1 cellular context compared by ENCODE assay signal in the genomic region with DNA sequence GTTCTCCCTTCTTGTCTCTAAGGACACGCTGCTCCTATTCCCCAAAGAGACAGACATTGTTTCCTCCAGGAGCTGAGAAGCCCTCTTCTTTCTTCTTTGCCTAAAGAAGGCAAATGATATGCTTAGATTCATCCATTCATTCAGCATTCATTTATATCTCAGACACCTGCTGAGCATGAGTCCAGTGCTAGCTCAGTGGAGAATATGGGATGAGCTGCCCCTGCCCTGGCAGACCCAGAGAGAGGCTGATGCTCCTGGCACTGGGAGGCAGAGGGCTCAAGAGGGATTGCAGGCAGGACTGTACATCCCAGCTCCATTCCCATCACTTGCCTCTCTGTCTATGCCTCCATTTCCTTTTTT.
TF ChIP-seq lines count a peak whose summit lies in the region.

No MANE protein-coding gene starts in this region.

TF ChIP-seq in H1, 55 proteins besides CTCF, POLR2A, EP300 and RAD21:
- TF ChIP-seq KDM1A (IDR thresholded peaks at IDR 0.05; ENCODE audit: borderline replicate concordance, low read length) (no peak), GTF2F1 (IDR thresholded peaks at IDR 0.05; ENCODE audit: borderline replicate concordance, low read depth, low read length) (no peak), POLR2AphosphoS5 (IDR thresholded peaks at IDR 0.05; ENCODE audit: low read depth, low read length) (no peak), SP4 (IDR thresholded peaks at IDR 0.05; ENCODE audit: low read length) (no peak), POU5F1 (IDR thresholded peaks at IDR 0.05; ENCODE audit: low read depth, low read length) (no peak), BRCA1 (IDR thresholded peaks at IDR 0.05; ENCODE audit: low read depth, low read length) (no peak), SIN3A (conservative IDR thresholded peaks at IDR 0.05 in 1 of 2, IDR thresholded peaks at IDR 0.05 in 1 of 2; ENCODE audit: low read depth in 1 of 2, low read length in 2 of 2) (no peak), CEBPB (IDR thresholded peaks at IDR 0.05; ENCODE audit: low read depth, low read length) (no peak), KDM4A (IDR thresholded peaks at IDR 0.05; ENCODE audit: low read depth, low read length, severe bottlenecking) (no peak), CREB1 (IDR thresholded peaks at IDR 0.05) (no peak), NANOG (IDR thresholded peaks at IDR 0.05; ENCODE audit: insufficient read depth, low read depth, low read length, poor library complexity, severe bottlenecking) (no peak), RBBP5 (IDR thresholded peaks at IDR 0.05; ENCODE audit: borderline replicate concordance, low read depth, low read length) (no peak), CTBP2 (IDR thresholded peaks at IDR 0.05; ENCODE audit: borderline replicate concordance, insufficient read depth, insufficient read length, low read length) (no peak), GABPA (IDR thresholded peaks at IDR 0.05; ENCODE audit: borderline replicate concordance, insufficient read depth, low read length) (no peak), PHF8 (conservative IDR thresholded peaks at IDR 0.05; ENCODE audit: low read depth, low read length) (no peak), RFX5 (IDR thresholded peaks at IDR 0.05; ENCODE audit: borderline replicate concordance, low read depth, low read length) (no peak)
- TF ChIP-seq, protein P1, sequence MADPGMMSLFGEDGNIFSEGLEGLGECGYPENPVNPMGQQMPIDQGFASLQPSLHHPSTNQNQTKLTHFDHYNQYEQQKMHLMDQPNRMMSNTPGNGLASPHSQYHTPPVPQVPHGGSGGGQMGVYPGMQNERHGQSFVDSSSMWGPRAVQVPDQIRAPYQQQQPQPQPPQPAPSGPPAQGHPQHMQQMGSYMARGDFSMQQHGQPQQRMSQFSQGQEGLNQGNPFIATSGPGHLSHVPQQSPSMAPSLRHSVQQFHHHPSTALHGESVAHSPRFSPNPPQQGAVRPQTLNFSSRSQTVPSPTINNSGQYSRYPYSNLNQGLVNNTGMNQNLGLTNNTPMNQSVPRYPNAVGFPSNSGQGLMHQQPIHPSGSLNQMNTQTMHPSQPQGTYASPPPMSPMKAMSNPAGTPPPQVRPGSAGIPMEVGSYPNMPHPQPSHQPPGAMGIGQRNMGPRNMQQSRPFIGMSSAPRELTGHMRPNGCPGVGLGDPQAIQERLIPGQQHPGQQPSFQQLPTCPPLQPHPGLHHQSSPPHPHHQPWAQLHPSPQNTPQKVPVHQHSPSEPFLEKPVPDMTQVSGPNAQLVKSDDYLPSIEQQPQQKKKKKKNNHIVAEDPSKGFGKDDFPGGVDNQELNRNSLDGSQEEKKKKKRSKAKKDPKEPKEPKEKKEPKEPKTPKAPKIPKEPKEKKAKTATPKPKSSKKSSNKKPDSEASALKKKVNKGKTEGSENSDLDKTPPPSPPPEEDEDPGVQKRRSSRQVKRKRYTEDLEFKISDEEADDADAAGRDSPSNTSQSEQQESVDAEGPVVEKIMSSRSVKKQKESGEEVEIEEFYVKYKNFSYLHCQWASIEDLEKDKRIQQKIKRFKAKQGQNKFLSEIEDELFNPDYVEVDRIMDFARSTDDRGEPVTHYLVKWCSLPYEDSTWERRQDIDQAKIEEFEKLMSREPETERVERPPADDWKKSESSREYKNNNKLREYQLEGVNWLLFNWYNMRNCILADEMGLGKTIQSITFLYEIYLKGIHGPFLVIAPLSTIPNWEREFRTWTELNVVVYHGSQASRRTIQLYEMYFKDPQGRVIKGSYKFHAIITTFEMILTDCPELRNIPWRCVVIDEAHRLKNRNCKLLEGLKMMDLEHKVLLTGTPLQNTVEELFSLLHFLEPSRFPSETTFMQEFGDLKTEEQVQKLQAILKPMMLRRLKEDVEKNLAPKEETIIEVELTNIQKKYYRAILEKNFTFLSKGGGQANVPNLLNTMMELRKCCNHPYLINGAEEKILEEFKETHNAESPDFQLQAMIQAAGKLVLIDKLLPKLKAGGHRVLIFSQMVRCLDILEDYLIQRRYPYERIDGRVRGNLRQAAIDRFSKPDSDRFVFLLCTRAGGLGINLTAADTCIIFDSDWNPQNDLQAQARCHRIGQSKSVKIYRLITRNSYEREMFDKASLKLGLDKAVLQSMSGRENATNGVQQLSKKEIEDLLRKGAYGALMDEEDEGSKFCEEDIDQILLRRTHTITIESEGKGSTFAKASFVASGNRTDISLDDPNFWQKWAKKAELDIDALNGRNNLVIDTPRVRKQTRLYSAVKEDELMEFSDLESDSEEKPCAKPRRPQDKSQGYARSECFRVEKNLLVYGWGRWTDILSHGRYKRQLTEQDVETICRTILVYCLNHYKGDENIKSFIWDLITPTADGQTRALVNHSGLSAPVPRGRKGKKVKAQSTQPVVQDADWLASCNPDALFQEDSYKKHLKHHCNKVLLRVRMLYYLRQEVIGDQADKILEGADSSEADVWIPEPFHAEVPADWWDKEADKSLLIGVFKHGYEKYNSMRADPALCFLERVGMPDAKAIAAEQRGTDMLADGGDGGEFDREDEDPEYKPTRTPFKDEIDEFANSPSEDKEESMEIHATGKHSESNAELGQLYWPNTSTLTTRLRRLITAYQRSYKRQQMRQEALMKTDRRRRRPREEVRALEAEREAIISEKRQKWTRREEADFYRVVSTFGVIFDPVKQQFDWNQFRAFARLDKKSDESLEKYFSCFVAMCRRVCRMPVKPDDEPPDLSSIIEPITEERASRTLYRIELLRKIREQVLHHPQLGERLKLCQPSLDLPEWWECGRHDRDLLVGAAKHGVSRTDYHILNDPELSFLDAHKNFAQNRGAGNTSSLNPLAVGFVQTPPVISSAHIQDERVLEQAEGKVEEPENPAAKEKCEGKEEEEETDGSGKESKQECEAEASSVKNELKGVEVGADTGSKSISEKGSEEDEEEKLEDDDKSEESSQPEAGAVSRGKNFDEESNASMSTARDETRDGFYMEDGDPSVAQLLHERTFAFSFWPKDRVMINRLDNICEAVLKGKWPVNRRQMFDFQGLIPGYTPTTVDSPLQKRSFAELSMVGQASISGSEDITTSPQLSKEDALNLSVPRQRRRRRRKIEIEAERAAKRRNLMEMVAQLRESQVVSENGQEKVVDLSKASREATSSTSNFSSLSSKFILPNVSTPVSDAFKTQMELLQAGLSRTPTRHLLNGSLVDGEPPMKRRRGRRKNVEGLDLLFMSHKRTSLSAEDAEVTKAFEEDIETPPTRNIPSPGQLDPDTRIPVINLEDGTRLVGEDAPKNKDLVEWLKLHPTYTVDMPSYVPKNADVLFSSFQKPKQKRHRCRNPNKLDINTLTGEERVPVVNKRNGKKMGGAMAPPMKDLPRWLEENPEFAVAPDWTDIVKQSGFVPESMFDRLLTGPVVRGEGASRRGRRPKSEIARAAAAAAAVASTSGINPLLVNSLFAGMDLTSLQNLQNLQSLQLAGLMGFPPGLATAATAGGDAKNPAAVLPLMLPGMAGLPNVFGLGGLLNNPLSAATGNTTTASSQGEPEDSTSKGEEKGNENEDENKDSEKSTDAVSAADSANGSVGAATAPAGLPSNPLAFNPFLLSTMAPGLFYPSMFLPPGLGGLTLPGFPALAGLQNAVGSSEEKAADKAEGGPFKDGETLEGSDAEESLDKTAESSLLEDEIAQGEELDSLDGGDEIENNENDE (IDR thresholded peaks at IDR 0.05; ENCODE audit: insufficient replicate concordance, low read length): no peak
- TF ChIP-seq, protein P2, sequence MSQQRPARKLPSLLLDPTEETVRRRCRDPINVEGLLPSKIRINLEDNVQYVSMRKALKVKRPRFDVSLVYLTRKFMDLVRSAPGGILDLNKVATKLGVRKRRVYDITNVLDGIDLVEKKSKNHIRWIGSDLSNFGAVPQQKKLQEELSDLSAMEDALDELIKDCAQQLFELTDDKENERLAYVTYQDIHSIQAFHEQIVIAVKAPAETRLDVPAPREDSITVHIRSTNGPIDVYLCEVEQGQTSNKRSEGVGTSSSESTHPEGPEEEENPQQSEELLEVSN (IDR thresholded peaks at IDR 0.05): no peak
